Comparison of ENCODE assay signal across 8 cellular contexts in the genomic region with DNA sequence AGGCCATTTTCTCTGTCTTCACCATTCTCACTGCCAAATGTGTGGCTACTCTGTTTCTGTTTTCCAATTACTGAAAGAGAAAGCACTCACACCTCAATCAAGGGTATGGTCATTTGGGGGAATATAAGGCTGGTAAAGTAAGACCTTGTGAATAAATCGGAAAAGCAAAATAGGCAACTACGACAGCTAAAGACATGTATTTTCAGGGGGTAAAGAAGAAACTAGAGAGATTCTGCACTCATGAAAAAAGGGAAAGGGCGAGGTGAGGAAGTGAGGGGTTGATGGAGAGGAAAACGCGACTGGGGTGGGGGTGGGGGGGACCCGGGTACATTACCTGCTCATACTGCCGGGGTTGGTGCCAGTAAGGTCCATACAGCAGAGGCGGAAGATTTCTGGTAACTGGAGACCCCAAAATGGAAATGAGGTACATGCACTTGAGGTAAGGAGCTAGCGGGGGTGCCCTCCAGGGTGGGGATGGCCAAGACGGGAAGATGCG. TPM values are rescaled to one million over a fixed set of nuclear protein-coding genes. Genes with fewer than 3 reads are reported as not detected.
DNase-seq lines count a peak whose midpoint lies in the region; ATAC-seq and TF ChIP-seq lines count a peak whose summit lies in the region.

No MANE protein-coding gene starts in this region.

- intact Hi-C loops in esophagus muscularis mucosa (cut with DNase I) = loop anchor here (2.0 kb wide), 1 partner anchor 18 kb away; no protein-coding TSS in a partner anchor

- H3K4me2 ChIP-seq in OCI-LY3 (ENCODE audit: low read length) = peak overlapping the region; percentile 68
- H3K4me2 ChIP-seq in parathyroid adenoma (ENCODE audit: low read length) = peak overlapping the region; percentile 75

- H3K9ac ChIP-seq in OCI-LY3 (ENCODE audit: low read length) = peak overlapping the region; percentile 75
- no peak overlapping the region for H3K9ac ChIP-seq in parathyroid adenoma

- TF ChIP-seq POLR2A in esophagus muscularis mucosa (IDR thresholded peaks at IDR 0.05; ENCODE audit: low read depth) = no peak

- peaks cover 95% of the 10 kb centered on the region for H3K79me2 ChIP-seq in OCI-LY3 (ENCODE audit: low read length)
- peaks cover 59% of the 10 kb centered on the region for H3K79me2 ChIP-seq in parathyroid adenoma

- peaks cover 31% of the 10 kb centered on the region for H4K20me1 ChIP-seq in OCI-LY3 (ENCODE audit: insufficient read depth, low read length)

- TF ChIP-seq CTCF in OCI-LY3 (IDR thresholded peaks at IDR 0.05; ENCODE audit: low read depth, low read length) = no peak
- TF ChIP-seq CTCF in esophagus muscularis mucosa (IDR thresholded peaks at IDR 0.05) = no peak
- TF ChIP-seq CTCF in parathyroid adenoma (IDR thresholded peaks at IDR 0.05) = no peak

- H3K4me3 ChIP-seq in OCI-LY3 (ENCODE audit: low read length) (peak overlapping the region; percentile 84), esophagus muscularis mucosa (peak overlapping the region; percentile 86 to 95 (median 88)), parathyroid adenoma (ENCODE audit: low read depth, low read length) (peak overlapping the region; percentile 69)

- ATAC-seq in GM21723 (IDR thresholded peaks at IDR 0.05; ENCODE audit: unreplicated experiment) = peak; percentile 4
- no peak for ATAC-seq in GM18498 (IDR thresholded peaks at IDR 0.05; ENCODE audit: unreplicated experiment)

- no peak for DNase-seq in esophagus muscularis mucosa (ENCODE audit: extremely low spot score)
- no peak for DNase-seq in kidney glomerular epithelial cell (lab: John Stamatoyannopoulos, UW)
- no peak for DNase-seq in dedifferentiated amniotic fluid mesenchymal stem cell (ENCODE audit: extremely low spot score)
- DNase-seq in stimulated activated CD4-positive, alpha-beta T cell treated with anti-CD3 and anti-CD28 coated beads, Interleukin-2, amount 100 ng/mL, for 24 hours = no peak

- peak overlapping the region; percentile 39 for H3K27ac ChIP-seq in OCI-LY3 (ENCODE audit: low read length)
- peak overlapping the region; percentile 84 to 90 (median 88) for H3K27ac ChIP-seq in esophagus muscularis mucosa (replicated peaks in 1 of 4)
- peak overlapping the region; percentile 89 for H3K27ac ChIP-seq in parathyroid adenoma

- no peaks in the 10 kb centered on the region for H3K9me3 ChIP-seq in OCI-LY3 (ENCODE audit: insufficient read depth, low read length)
- H3K9me3 ChIP-seq in esophagus muscularis mucosa = no peaks in the 10 kb centered on the region
- H3K9me3 ChIP-seq in parathyroid adenoma (ENCODE audit: control insufficient read depth, low read length) = no peaks in the 10 kb centered on the region

- H3K27me3 ChIP-seq in OCI-LY3 (ENCODE audit: low read depth, low read length) = no peaks in the 10 kb centered on the region
- no peaks in the 10 kb centered on the region for H3K27me3 ChIP-seq in esophagus muscularis mucosa
- H3K27me3 ChIP-seq in parathyroid adenoma (ENCODE audit: control insufficient read depth, insufficient read depth, low read length) = no peaks in the 10 kb centered on the region

- peaks cover 12% of the 10 kb centered on the region for H3K4me1 ChIP-seq in OCI-LY3 (ENCODE audit: low read length)
- H3K4me1 ChIP-seq in esophagus muscularis mucosa = peaks cover 12 to 33% (median 27%) of the 10 kb centered on the region in 4 donors
- H3K4me1 ChIP-seq in parathyroid adenoma = peaks cover 10% of the 10 kb centered on the region

- under 1% methylated on average over 11 of the region's 11 CpGs for WGBS in esophagus muscularis mucosa

- H2AFZ ChIP-seq in OCI-LY3 (ENCODE audit: low read depth, low read length) (no peak overlapping the region; the same call in 1 of the 2 replicates), parathyroid adenoma (peak overlapping the region; percentile 94)

- no peak for TF ChIP-seq EP300 in esophagus muscularis mucosa (IDR thresholded peaks at IDR 0.05)

- H3K36me3 ChIP-seq in OCI-LY3 (replicated peaks; ENCODE audit: low read depth, low read length) (peaks cover 7% of the 10 kb centered on the region), esophagus muscularis mucosa (peaks cover 0 to 2% (median 1%) of the 10 kb centered on the region in 4 donors), parathyroid adenoma (ENCODE audit: control insufficient read depth, insufficient read depth, low read length) (no peaks in the 10 kb centered on the region)

RNA-seq across cellular contexts. Expression of gene CHD8, which starts 19.3 kb away (rescaled TPM):
- 10 to 100 TPM; 45.6 to 64.3 (median 55.0) TPM for total RNA-seq in esophagus muscularis mucosa

RNA-seq across cellular contexts. Expression of gene RAB2B, which starts 40.1 kb away (rescaled TPM):
- 10 to 100 TPM; 26.2 to 41.0 (median 28.3) TPM for total RNA-seq in esophagus muscularis mucosa

RNA-seq across cellular contexts. Expression of gene TOX4, which starts 40.4 kb away (rescaled TPM):
- total RNA-seq in esophagus muscularis mucosa = 10 to 100 TPM; 42.6 to 81.2 (median 49.1) TPM

RNA-seq across cellular contexts. Expression of gene SUPT16H, which starts 52.8 kb away (rescaled TPM):
- total RNA-seq in esophagus muscularis mucosa = 10 to 100 TPM; 52.7 to 74.3 (median 60.5) TPM

Comparison
In these comparisons a context has a peak if more than half of its experiments do, and no peak if none do; other contexts are left out.
1. H3K27ac ChIP-seq: peak in every context shown above with its lines; median percentile 89 in parathyroid adenoma; 88 in esophagus muscularis mucosa; 39 in OCI-LY3.